23 cellular contexts compared by ENCODE assay signal in the genomic region with DNA sequence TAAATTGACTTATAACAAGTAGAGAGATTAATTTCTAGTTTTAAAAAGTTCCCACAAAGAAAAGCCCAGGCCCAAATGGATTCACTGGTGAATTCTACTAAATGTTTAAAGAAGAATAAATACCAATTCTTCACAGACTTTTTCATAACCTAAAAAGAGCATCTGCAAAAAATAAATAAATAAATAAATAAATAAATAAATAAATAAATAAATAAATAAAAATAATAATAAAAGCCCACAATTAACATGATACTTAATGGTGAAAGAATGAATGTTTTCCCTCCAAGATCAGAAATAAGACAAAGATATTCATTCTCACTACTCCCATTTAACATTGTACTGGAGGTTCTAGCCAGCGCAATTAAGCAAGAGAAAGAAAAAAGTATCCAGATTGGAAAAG.
A peak's percentile ranks its signal among the peaks of the same experiment; 100 is the strongest.
DNase-seq lines count a peak whose midpoint lies in the region; ATAC-seq, FAIRE-seq and TF ChIP-seq lines count a peak whose summit lies in the region.
"Had no signal": no experiment of that assay in that cellular context is flagged by ENCODE, and none has a peak within 500 bp of the region (broad histone marks: within the 10 kb centered on the region; RNA-seq: fewer than 3 reads in every experiment).

No MANE protein-coding gene starts in this region.

- CTCF ChIA-PET in HEK293 (lab: Yijun Ruan, JAX) = no interaction called here

- ATAC-seq in effector memory CD8-positive, alpha-beta T cell (replicated peaks) = no peak
- ATAC-seq in GM21619 (IDR thresholded peaks at IDR 0.05; ENCODE audit: unreplicated experiment) = no peak

- POLR2A ChIA-PET in HEK293 (lab: Yijun Ruan, JAX) = no interaction called here

- H3K9me3 Mint-ChIP-seq in effector memory CD8-positive, alpha-beta T cell = no peaks in the 10 kb centered on the region
- H3K9me3 Mint-ChIP-seq: CD4-positive, alpha-beta T cell had no signal

- no peak overlapping the region for H3K4me3 Mint-ChIP-seq in effector memory CD8-positive, alpha-beta T cell
- H3K4me3 Mint-ChIP-seq: CD14-positive monocyte; CD4-positive, alpha-beta T cell had no signal

- H3K36me3 ChIP-seq in HEK293 (ENCODE audit: control insufficient read depth in 2 of 2, insufficient read depth in 1 of 2, low read length in 2 of 2) (no peaks in the 10 kb centered on the region), kidney (ENCODE audit: control insufficient read depth in 1 of 2, insufficient read depth in 2 of 2, low read length in 2 of 2) (no peaks in the 10 kb centered on the region)
- H3K36me3 ChIP-seq: BE2C; BLaER1 treated with 17β-estradiol and CSF1 and Interleukin-3, amounts not matched to agents 10 nM and 100 nM had no signal

- intact Hi-C loops in kidney (cut with DNase I) = no loop called here

- H3K9me3 ChIP-seq in HEK293 (ENCODE audit: control insufficient read depth, insufficient read depth, low read depth, low read length) (no peaks in the 10 kb centered on the region), kidney (ENCODE audit: control insufficient read depth in 1 of 2, low read length in 2 of 2) (no peaks in the 10 kb centered on the region)
- H3K9me3 ChIP-seq: BE2C; BLaER1 treated with 17β-estradiol and CSF1 and Interleukin-3, amounts not matched to agents 10 nM and 100 nM had no signal

- no peaks in the 10 kb centered on the region for H3K36me3 Mint-ChIP-seq in effector memory CD8-positive, alpha-beta T cell (ENCODE audit: insufficient read depth)
- H3K36me3 Mint-ChIP-seq: CD14-positive monocyte had no signal

- H3K27ac ChIP-seq in HEK293 (ENCODE audit: extremely low read depth, low read depth, low read length) (no peak overlapping the region), VCaP (peak overlapping the region; percentile 99), kidney (ENCODE audit: low read depth in 2 of 2, low read length in 2 of 2) (no peak overlapping the region)
- H3K27ac ChIP-seq: BLaER1 treated with 17β-estradiol and CSF1 and Interleukin-3, amounts not matched to agents 10 nM and 100 nM; GM23248 had no signal

- no peaks in the 10 kb centered on the region for H3K4me1 ChIP-seq in HEK293 (ENCODE audit: control insufficient read depth, insufficient read depth, low read length)
- H3K4me1 ChIP-seq in kidney (ENCODE audit: control insufficient read depth in 1 of 2, insufficient read depth in 1 of 2, low read depth in 1 of 2, low read length in 2 of 2) = no peaks in the 10 kb centered on the region
- H3K4me1 ChIP-seq: BE2C had no signal

- H3K27ac Mint-ChIP-seq in effector memory CD8-positive, alpha-beta T cell = no peak overlapping the region
- H3K27ac Mint-ChIP-seq: CD14-positive monocyte; CD4-positive, alpha-beta T cell had no signal

- no peaks in the 10 kb centered on the region for H3K4me1 Mint-ChIP-seq in effector memory CD8-positive, alpha-beta T cell (ENCODE audit: low read depth in 2 of 2)

- TF ChIP-seq CTCF in HEK293 (tag by site-specific recombination; IDR thresholded peaks at IDR 0.05) = no peak
- no peak for TF ChIP-seq CTCF in VCaP (conservative IDR thresholded peaks at IDR 0.05)
- no peak for TF ChIP-seq CTCF in kidney (IDR thresholded peaks at IDR 0.05; ENCODE audit: borderline replicate concordance, extremely low read depth, insufficient read depth)

- no peak overlapping the region for H3K4me3 ChIP-seq in HEK293 (ENCODE audit: low read depth, low read length)
- H3K4me3 ChIP-seq in kidney (ENCODE audit: low read length in 2 of 2) = no peak overlapping the region
- H3K4me3 ChIP-seq: BLaER1 treated with 17β-estradiol and CSF1 and Interleukin-3, amounts not matched to agents 10 nM and 100 nM; GM23248 had no signal

- peak; percentile 39 for FAIRE-seq in kidney (lab: Jason Lieb, UNC)
- FAIRE-seq: GM12891, GM18507, H1 had no signal

- H3K27me3 Mint-ChIP-seq in effector memory CD8-positive, alpha-beta T cell = peaks cover 27 to 33% of the 10 kb centered on the region in 2 donors

- no peak for DNase-seq in kidney
- DNase-seq in nucleus accumbens (lab: John Stamatoyannopoulos, UW) = no peak
- DNase-seq in effector memory CD8-positive, alpha-beta T cell = no peak
- DNase-seq: ACHN; AML-193; BE2C; Calu3; CD4-positive, alpha-beta T cell; COR-L47; DMS53; DMS79 treated with DMSO at 0.1 percent for 48 hours; GF-D8; GM23248; H7; HCEC 1CT had no signal

- no peak overlapping the region for H3K9ac ChIP-seq in kidney (ENCODE audit: low read length in 2 of 2)
- H3K9ac ChIP-seq: BLaER1 treated with 17β-estradiol and CSF1 and Interleukin-3, amounts not matched to agents 10 nM and 100 nM; GM23248 had no signal

TF ChIP-seq in HEK293, 187 proteins besides CTCF, POLR2A, EP300 and RAD21 (continues in another document):
- no peak for TF ChIP-seq ZNF621 (tag by site-specific recombination; IDR thresholded peaks at IDR 0.05)
- no peak for TF ChIP-seq ZNF837 (tag by site-specific recombination; IDR thresholded peaks at IDR 0.05)
- peak; percentile 78 for TF ChIP-seq ZNF623 (tag by site-specific recombination; IDR thresholded peaks at IDR 0.05)
- no peak for TF ChIP-seq ZNF366 (tag by site-specific recombination; conservative IDR thresholded peaks at IDR 0.05)
- peak; percentile 27; the same call in 1 of the 2 replicates for TF ChIP-seq ZBTB21 (tag by site-specific recombination; IDR thresholded peaks at IDR 0.05)
- TF ChIP-seq ZNF629 (tag by site-specific recombination; IDR thresholded peaks at IDR 0.05) = peak; percentile 45; the same call in 1 of the 2 replicates
- TF ChIP-seq ZNF37A (tag by site-specific recombination; IDR thresholded peaks at IDR 0.05) = no peak
- TF ChIP-seq ZNF596 (tag by site-specific recombination; IDR thresholded peaks at IDR 0.05) = no peak
- peak; percentile 70; the same call in 1 of the 2 replicates for TF ChIP-seq ZNF292 (tag by site-specific recombination; IDR thresholded peaks at IDR 0.05; ENCODE audit: borderline replicate concordance, low read depth)
- peak; percentile 74 for TF ChIP-seq ZNF558 (tag by site-specific recombination; IDR thresholded peaks at IDR 0.05)
- TF ChIP-seq, protein P1, sequence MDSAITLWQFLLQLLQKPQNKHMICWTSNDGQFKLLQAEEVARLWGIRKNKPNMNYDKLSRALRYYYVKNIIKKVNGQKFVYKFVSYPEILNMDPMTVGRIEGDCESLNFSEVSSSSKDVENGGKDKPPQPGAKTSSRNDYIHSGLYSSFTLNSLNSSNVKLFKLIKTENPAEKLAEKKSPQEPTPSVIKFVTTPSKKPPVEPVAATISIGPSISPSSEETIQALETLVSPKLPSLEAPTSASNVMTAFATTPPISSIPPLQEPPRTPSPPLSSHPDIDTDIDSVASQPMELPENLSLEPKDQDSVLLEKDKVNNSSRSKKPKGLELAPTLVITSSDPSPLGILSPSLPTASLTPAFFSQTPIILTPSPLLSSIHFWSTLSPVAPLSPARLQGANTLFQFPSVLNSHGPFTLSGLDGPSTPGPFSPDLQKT (IDR thresholded peaks at IDR 0.05; ENCODE audit: borderline replicate concordance, low read depth, low read length) = no peak
- peak; percentile 97 for TF ChIP-seq ZNF555 (tag by site-specific recombination; conservative IDR thresholded peaks at IDR 0.05)
- TF ChIP-seq ZBTB7A (tag by site-specific recombination; IDR thresholded peaks at IDR 0.05; ENCODE audit: low read depth) = no peak
- no peak for TF ChIP-seq ZNF843 (tag by site-specific recombination; IDR thresholded peaks at IDR 0.05)
- TF ChIP-seq ZNF404 (tag by site-specific recombination; IDR thresholded peaks at IDR 0.05) = peak; percentile 85; the same call in 1 of the 2 replicates
- TF ChIP-seq ZNF571 (tag by site-specific recombination; IDR thresholded peaks at IDR 0.05) = no peak
- TF ChIP-seq ZNF266 (tag by site-specific recombination; IDR thresholded peaks at IDR 0.05; ENCODE audit: low read depth) = 0 out of 2 replicates have a peak, but pooled peaks have one; percentile 55
- TF ChIP-seq KLF8 (tag by site-specific recombination; IDR thresholded peaks at IDR 0.05) = no peak
- no peak for TF ChIP-seq ZBTB1 (tag by site-specific recombination; IDR thresholded peaks at IDR 0.05)
- TF ChIP-seq ZNF707 (tag by site-specific recombination; IDR thresholded peaks at IDR 0.05) = no peak
- 0 out of 2 replicates have a peak, but pooled peaks have one; percentile 44 for TF ChIP-seq ZNF664 (tag by site-specific recombination; IDR thresholded peaks at IDR 0.05)
- TF ChIP-seq KLF1 (tag by site-specific recombination; IDR thresholded peaks at IDR 0.05) = no peak
- 0 out of 2 replicates have a peak, but pooled peaks have one; percentile 44 for TF ChIP-seq ZNF433 (tag by site-specific recombination; IDR thresholded peaks at IDR 0.05; ENCODE audit: low read depth)
- TF ChIP-seq ZNF146 (tag by site-specific recombination; IDR thresholded peaks at IDR 0.05) = no peak
- 0 out of 2 replicates have a peak, but pooled peaks have one; percentile 20 for TF ChIP-seq ZNF514 (tag by site-specific recombination; IDR thresholded peaks at IDR 0.05)
- TF ChIP-seq ZNF140 (tag by site-specific recombination; IDR thresholded peaks at IDR 0.05) = peak; percentile 64
- TF ChIP-seq, protein P2, sequence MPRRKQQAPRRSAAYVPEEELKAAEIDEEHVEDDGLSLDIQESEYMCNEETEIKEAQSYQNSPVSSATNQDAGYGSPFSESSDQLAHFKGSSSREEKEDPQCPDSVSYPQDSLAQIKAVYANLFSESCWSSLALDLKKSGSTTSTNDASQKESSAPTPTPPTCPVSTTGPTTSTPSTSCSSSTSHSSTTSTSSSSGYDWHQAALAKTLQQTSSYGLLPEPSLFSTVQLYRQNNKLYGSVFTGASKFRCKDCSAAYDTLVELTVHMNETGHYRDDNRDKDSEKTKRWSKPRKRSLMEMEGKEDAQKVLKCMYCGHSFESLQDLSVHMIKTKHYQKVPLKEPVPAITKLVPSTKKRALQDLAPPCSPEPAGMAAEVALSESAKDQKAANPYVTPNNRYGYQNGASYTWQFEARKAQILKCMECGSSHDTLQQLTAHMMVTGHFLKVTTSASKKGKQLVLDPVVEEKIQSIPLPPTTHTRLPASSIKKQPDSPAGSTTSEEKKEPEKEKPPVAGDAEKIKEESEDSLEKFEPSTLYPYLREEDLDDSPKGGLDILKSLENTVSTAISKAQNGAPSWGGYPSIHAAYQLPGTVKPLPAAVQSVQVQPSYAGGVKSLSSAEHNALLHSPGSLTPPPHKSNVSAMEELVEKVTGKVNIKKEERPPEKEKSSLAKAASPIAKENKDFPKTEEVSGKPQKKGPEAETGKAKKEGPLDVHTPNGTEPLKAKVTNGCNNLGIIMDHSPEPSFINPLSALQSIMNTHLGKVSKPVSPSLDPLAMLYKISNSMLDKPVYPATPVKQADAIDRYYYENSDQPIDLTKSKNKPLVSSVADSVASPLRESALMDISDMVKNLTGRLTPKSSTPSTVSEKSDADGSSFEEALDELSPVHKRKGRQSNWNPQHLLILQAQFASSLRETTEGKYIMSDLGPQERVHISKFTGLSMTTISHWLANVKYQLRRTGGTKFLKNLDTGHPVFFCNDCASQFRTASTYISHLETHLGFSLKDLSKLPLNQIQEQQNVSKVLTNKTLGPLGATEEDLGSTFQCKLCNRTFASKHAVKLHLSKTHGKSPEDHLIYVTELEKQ (tag by site-specific recombination; IDR thresholded peaks at IDR 0.05; ENCODE audit: borderline replicate concordance) = no peak
